ENCODE assay signal across 17 cellular contexts in genomic region chr10:14381475-14381874, GRCh38.
"Had no signal": no experiment of that assay in that cellular context is flagged by ENCODE, and none has a peak within 500 bp of the region (broad histone marks: within the 10 kb centered on the region; RNA-seq: fewer than 3 reads in every experiment).

No MANE protein-coding gene starts in this region.

- H3K9me3 Mint-ChIP-seq: activated T-cell treated with anti-CD3 and anti-CD28 coated beads, Interleukin-2, amount 50 U/mL, for 72 hours; immature natural killer cell; memory B cell; natural killer cell; stimulated activated effector memory CD8-positive, alpha-beta T cell treated with anti-CD3 and anti-CD28 coated beads, Interleukin-12 subunit alpha, Interleukin-12 subunit beta, amount 100 ng/mL, for 72 hours; T-helper 1 cell treated with Interleukin-12 subunit alpha and Interleukin-12 subunit beta and Interleukin-4 antibody, amounts not matched to agents 30 μg/mL and 1 μg/mL, for 36 hours; type B pancreatic cell had no signal

- H3K4me3 Mint-ChIP-seq: immature natural killer cell; memory B cell; natural killer cell; stimulated activated effector memory CD8-positive, alpha-beta T cell treated with anti-CD3 and anti-CD28 coated beads, Interleukin-12 subunit alpha, Interleukin-12 subunit beta, amount 100 ng/mL, for 72 hours; T-helper 1 cell treated with Interleukin-12 subunit alpha and Interleukin-12 subunit beta and Interleukin-4 antibody, amounts not matched to agents 30 μg/mL and 1 μg/mL, for 36 hours; type B pancreatic cell had no signal

- H3K27ac ChIP-seq: adrenal gland, esophagus muscularis mucosa, gastroesophageal sphincter, heart left ventricle, parathyroid adenoma, right lobe of liver, stomach had no signal

- H3K36me3 ChIP-seq: adrenal gland, esophagus muscularis mucosa, gastroesophageal sphincter, heart left ventricle, right lobe of liver, stomach had no signal

- ATAC-seq: gastroesophageal sphincter; heart left ventricle; stimulated activated effector memory CD8-positive, alpha-beta T cell treated with anti-CD3 and anti-CD28 coated beads, Interleukin-12 subunit alpha, Interleukin-12 subunit beta, amount 100 ng/mL, for 72 hours had no signal

- H3K4me3 ChIP-seq: adrenal gland, esophagus muscularis mucosa, gastroesophageal sphincter, heart left ventricle, right lobe of liver, stomach had no signal

- H3K27me3 ChIP-seq: adrenal gland, esophagus muscularis mucosa, gastroesophageal sphincter, right lobe of liver had no signal

- H3K4me1 Mint-ChIP-seq: immature natural killer cell, natural killer cell had no signal

- H3K4me1 ChIP-seq: adrenal gland, esophagus muscularis mucosa, gastroesophageal sphincter, heart left ventricle, parathyroid adenoma, right lobe of liver, stomach had no signal

- H3K9me3 ChIP-seq: adrenal gland, esophagus muscularis mucosa, gastroesophageal sphincter, heart left ventricle, right lobe of liver, stomach had no signal

- H3K27ac Mint-ChIP-seq: activated T-cell treated with anti-CD3 and anti-CD28 coated beads, Interleukin-2, amount 50 U/mL, for 72 hours; immature natural killer cell; memory B cell; natural killer cell; stimulated activated effector memory CD8-positive, alpha-beta T cell treated with anti-CD3 and anti-CD28 coated beads, Interleukin-12 subunit alpha, Interleukin-12 subunit beta, amount 100 ng/mL, for 72 hours; T-helper 1 cell treated with Interleukin-12 subunit alpha and Interleukin-12 subunit beta and Interleukin-4 antibody, amounts not matched to agents 30 μg/mL and 1 μg/mL, for 36 hours; type B pancreatic cell had no signal

- H3K36me3 Mint-ChIP-seq: immature natural killer cell; memory B cell; natural killer cell; stimulated activated effector memory CD8-positive, alpha-beta T cell treated with anti-CD3 and anti-CD28 coated beads, Interleukin-12 subunit alpha, Interleukin-12 subunit beta, amount 100 ng/mL, for 72 hours; type B pancreatic cell had no signal

- DNase-seq: activated CD4-positive, CD25-positive, alpha-beta regulatory T cell treated with anti-CD3 and anti-CD28 coated beads, Interleukin-2, amount 50 U/mL, for 72 hours; activated gamma-delta T cell; adrenal gland; effector memory CD4-positive, alpha-beta T cell; heart left ventricle; immature natural killer cell; natural killer cell; right lobe of liver; stomach had no signal
